16 cellular contexts compared by ENCODE assay signal in the genomic region with DNA sequence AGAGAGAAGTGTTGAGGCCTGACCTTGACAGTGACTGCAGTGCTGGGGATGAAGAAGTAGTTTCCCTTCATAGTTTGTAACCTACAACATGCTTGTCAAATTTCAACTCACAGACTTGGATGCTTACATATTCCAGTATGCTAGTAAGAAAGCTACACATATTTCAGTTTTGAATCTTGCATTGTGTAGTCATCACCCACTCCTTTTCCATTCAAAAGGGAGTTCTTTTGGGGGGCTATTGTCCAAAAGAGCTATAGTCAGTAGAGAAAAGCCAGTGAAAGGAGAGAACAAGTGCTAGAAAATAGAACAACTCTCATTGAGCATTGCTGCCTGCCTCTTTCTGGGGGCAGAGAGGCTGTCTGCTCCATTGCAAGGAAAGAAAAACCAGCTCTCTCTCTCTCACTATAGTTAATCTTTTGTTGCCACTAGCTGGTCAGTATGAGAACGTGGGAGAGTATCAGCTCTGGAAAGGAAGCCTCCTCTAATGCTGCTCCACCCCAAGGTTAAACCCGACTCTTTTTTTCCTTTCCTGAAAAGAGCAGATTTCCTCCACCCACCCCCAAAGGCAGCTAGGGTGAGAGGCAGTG.
"Had no signal": no experiment of that assay in that cellular context is flagged by ENCODE, and none has a peak within 500 bp of the region (broad histone marks: within the 10 kb centered on the region; RNA-seq: fewer than 3 reads in every experiment).

No MANE protein-coding gene starts in this region.

- H3K4me3 ChIP-seq: esophagus squamous epithelium, heart right ventricle, left ventricle myocardium inferior, neural progenitor cell, ovary, vagina had no signal

- H3K27me3 ChIP-seq: ovary, vagina had no signal

- H3K4me1 ChIP-seq: esophagus squamous epithelium, heart right ventricle, left ventricle myocardium inferior, vagina had no signal

- H3K9me3 ChIP-seq: esophagus squamous epithelium, heart right ventricle, left ventricle myocardium inferior, ovary, vagina had no signal

- H3K36me3 ChIP-seq: esophagus squamous epithelium, heart right ventricle, left ventricle myocardium inferior, neural progenitor cell, ovary, vagina had no signal

- ATAC-seq: activated T-cell treated with anti-CD3 and anti-CD28 coated beads, Interleukin-2, amount 50 U/mL, for 4 hours; heart right ventricle; stimulated activated naive CD8-positive, alpha-beta T cell treated with anti-CD3 and anti-CD28 coated beads, Interleukin-15, Interleukin-2, amounts not matched to agents 100 U/mL and 50 U/mL, for 24 hours had no signal

- H3K27ac ChIP-seq: esophagus squamous epithelium, heart right ventricle, left ventricle myocardium inferior, neural progenitor cell, ovary, vagina had no signal

- DNase-seq: activated CD4-positive, alpha-beta memory T cell treated with anti-CD3 and anti-CD28 coated beads for 36 hours; activated CD4-positive, alpha-beta T cell treated with anti-CD3 and anti-CD28 coated beads for 1 hour; activated effector memory CD4-positive, alpha-beta T cell treated with anti-CD3 and anti-CD28 coated beads, Interleukin-2, amount 50 U/mL, for 16 hours; activated naive CD8-positive, alpha-beta T cell treated with anti-CD3 and anti-CD28 coated beads for 36 hours; activated T-cell treated with anti-CD3 and anti-CD28 coated beads, Interleukin-2, amount 50 U/mL, for 4 hours; esophagus squamous epithelium; foreskin fibroblast; heart right ventricle; left ventricle myocardium inferior; ovary; stimulated activated CD4-positive, alpha-beta T cell treated with anti-CD3 and anti-CD28 coated beads, Interleukin-4, amount 100 ng/mL, for 1 hour; stimulated activated CD8-positive, alpha-beta memory T cell treated with anti-CD3 and anti-CD28 coated beads, Interleukin-4, amount 100 ng/mL, for 48 hours; stimulated activated naive CD8-positive, alpha-beta T cell treated with anti-CD3 and anti-CD28 coated beads, Interleukin-15, Interleukin-2, amounts not matched to agents 100 U/mL and 50 U/mL, for 24 hours; T-helper 9 cell had no signal
